ENCODE assay signal across 16 cellular contexts in the genomic region with DNA sequence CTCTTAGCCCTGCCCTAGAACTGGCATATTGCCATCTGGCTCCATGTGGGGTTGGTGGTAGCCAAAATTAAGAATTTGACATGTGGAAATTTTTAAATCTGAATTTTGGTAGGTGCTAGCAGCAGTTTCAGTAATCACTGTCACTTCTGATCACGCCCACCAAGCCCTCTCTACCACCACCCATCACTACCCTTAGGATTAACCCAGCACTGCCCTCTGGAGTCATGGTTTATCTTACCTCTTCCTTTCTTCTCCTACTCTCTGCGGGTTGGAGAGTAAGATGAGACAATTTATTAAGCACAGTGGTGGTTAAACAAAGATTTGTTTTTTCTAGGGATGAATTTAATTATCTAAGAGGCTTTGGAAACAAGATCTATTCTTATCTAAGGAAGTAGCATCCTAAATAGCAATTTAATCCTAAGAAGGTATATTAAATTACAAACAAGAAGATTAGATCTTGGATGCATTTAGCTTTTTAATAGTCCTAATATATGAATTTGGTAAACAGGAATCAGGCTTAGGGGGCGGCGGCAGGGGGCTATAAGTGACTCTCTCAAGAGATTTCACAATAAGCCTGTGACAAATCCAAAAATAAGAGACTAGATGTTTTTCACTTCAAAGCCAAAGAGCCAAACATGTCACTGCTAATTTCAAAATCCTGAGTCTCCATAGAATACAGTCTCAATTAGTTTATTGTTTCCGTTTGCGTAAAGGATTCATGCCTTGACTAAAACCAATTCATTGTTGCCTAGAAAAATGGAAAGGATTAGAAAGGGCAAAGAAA.
A peak's percentile ranks its signal among the peaks of the same experiment; 100 is the strongest.
DNase-seq lines count a peak whose midpoint lies in the region; ATAC-seq and TF ChIP-seq lines count a peak whose summit lies in the region.
"Had no signal": no experiment of that assay in that cellular context is flagged by ENCODE, and none has a peak within 500 bp of the region (broad histone marks: within the 10 kb centered on the region; RNA-seq: fewer than 3 reads in every experiment).

No MANE protein-coding gene starts in this region.

- H3K27ac ChIP-seq in H9 (ENCODE audit: insufficient read length, low read depth, low read length) = no peak overlapping the region
- H3K27ac ChIP-seq in PC-3 (ENCODE audit: low read length) = no peak overlapping the region
- H3K27ac ChIP-seq: BLaER1 treated with 17β-estradiol and CSF1 and Interleukin-3, amounts not matched to agents 10 nM and 100 nM; GM23248 had no signal

- POLR2A ChIA-PET in PC-3 (lab: Charles Lee; ENCODE audit: unreplicated experiment) = no interaction called here

- H3K79me2 ChIP-seq in H9 (ENCODE audit: insufficient read depth, low read length) (no peaks in the 10 kb centered on the region), PC-3 (ENCODE audit: low read length) (no peaks in the 10 kb centered on the region)

- peak overlapping the region in 1 of 3 experiments; percentile 67; a peak in 1 of 7 replicates for H3K27ac Mint-ChIP-seq in H9
- H3K27ac Mint-ChIP-seq: CD8-positive, alpha-beta memory T cell had no signal

- H2BK12ac ChIP-seq in H9 (ENCODE audit: insufficient read length, low read depth, low read length) = no peak overlapping the region

- ATAC-seq in PC-3 (peak; percentile 33; the same call in 1 of the 2 replicates), sciatic nerve (no peak)
- ATAC-seq: Right ventricle myocardium inferior had no signal

- H3K4me3 ChIP-seq in PC-3 (ENCODE audit: low read length) (no peak overlapping the region), epithelial cell of proximal tubule (ENCODE audit: low read depth, low read length) (no peak overlapping the region)
- H3K4me3 ChIP-seq: BLaER1 treated with 17β-estradiol and CSF1 and Interleukin-3, amounts not matched to agents 10 nM and 100 nM; GM23248 had no signal

- H2AFZ ChIP-seq in H9 (ENCODE audit: low read length) = no peak overlapping the region
- H2AFZ ChIP-seq in PC-3 (ENCODE audit: low read length) = no peak overlapping the region
- H2AFZ ChIP-seq: GM23248 had no signal

- WGBS in H9 (ENCODE audit: extremely low coverage, insufficient read length, low lambda C conversion rate) = no CpG with 5 or more reads among the region's 6 CpGs

- no peak overlapping the region for H3T11ph ChIP-seq in H9 (ENCODE audit: low read length)

- H3K79me1 ChIP-seq in H9 (ENCODE audit: insufficient read depth, low read depth, low read length, poor library complexity, severe bottlenecking) = no peaks in the 10 kb centered on the region

- no peak overlapping the region for H2BK120ac ChIP-seq in H9 (ENCODE audit: low read depth, low read length, poor library complexity, severe bottlenecking)

- H3K4me3 Mint-ChIP-seq in H9 = no peak overlapping the region
- H3K4me3 Mint-ChIP-seq: CD8-positive, alpha-beta memory T cell had no signal

- H3K9me2 ChIP-seq in PC-3 (replicated peaks; ENCODE audit: low read length) = no peaks in the 10 kb centered on the region

- intact Hi-C loops in PC-3 (cut with micrococcal nuclease) = no loop called here
- intact Hi-C loops in sciatic nerve (cut with DNase I) = no loop called here

- H4K8ac ChIP-seq in H9 (replicated peaks; ENCODE audit: insufficient read length, low read depth, low read length) = no peak overlapping the region

- no peak overlapping the region for H2BK5ac ChIP-seq in H9 (ENCODE audit: insufficient read length, low read length)

- H3K4ac ChIP-seq in H9 (ENCODE audit: low read depth, low read length) = no peak overlapping the region

- no peak overlapping the region for H2BK20ac ChIP-seq in H9 (ENCODE audit: low read depth, low read length, poor library complexity, severe bottlenecking)

- H3K36me3 Mint-ChIP-seq in H9 (ENCODE audit: insufficient read depth in 1 of 3, low read depth in 3 of 3) = peaks cover 10 to 26% (median 21%) of the 10 kb centered on the region in 3 experiments

- H4K91ac ChIP-seq in H9 (ENCODE audit: insufficient read length, low read depth, low read length) = no peak overlapping the region

- H3K27me3 Mint-ChIP-seq in H9 (ENCODE audit: low read depth) = peaks cover 1% of the 10 kb centered on the region; the same call in 1 of the 2 replicates
- H3K27me3 Mint-ChIP-seq: CD8-positive, alpha-beta memory T cell had no signal

- no peak overlapping the region for H3K14ac ChIP-seq in H9 (ENCODE audit: insufficient read depth, low read length)

- CTCF ChIA-PET in PC-3 (lab: Charles Lee) = no interaction called here

- H3K9me3 ChIP-seq in H9 (ENCODE audit: control insufficient read depth, low read depth, low read length) (peaks cover 7% of the 10 kb centered on the region), PC-3 (ENCODE audit: low read length) (no peaks in the 10 kb centered on the region)

- H3F3A ChIP-seq in PC-3 (ENCODE audit: low read length, unreplicated experiment) = no peaks in the 10 kb centered on the region

- H4K20me1 ChIP-seq in H9 (ENCODE audit: control insufficient read depth, insufficient read depth, insufficient read length) = no peaks in the 10 kb centered on the region
- no peaks in the 10 kb centered on the region for H4K20me1 ChIP-seq in PC-3 (ENCODE audit: low read length)
- H4K20me1 ChIP-seq: BLaER1 treated with 17β-estradiol and CSF1 and Interleukin-3, amounts not matched to agents 10 nM and 100 nM had no signal

- DNase-seq in D341Med (ENCODE audit: low spot score) (peak; percentile 54), H9 (no peak), PC-3 (no peak), epithelial cell of proximal tubule (ENCODE audit: low read depth) (no peak), sciatic nerve (ENCODE audit: low spot score) (no peak), NCI-H1105 treated with DMSO at 0.1 percent for 48 hours (lab: John Stamatoyannopoulos, UW) (no peak)
- DNase-seq in activated CD4-positive, alpha-beta T cell treated with anti-CD3 and anti-CD28 coated beads for 1 hour = no peak
- DNase-seq: CD8-positive, alpha-beta memory T cell; DND-41; GM23248; NCI-H187; NCI-H2107; NCI-H345; NCI-H524 treated with DMSO at 0.1 percent for 48 hours had no signal

- H3K23me2 ChIP-seq in H9 (ENCODE audit: insufficient read length, low read depth, low read length, poor library complexity, severe bottlenecking) = no peaks in the 10 kb centered on the region

- BruUV-seq in PC-3 (replicated peaks; lab: Mats Ljungman, UMichigan) = no TSS peak

- H3K9ac ChIP-seq in H9 (ENCODE audit: extremely low read depth, insufficient read length, low read length) (no peak overlapping the region), PC-3 (ENCODE audit: low read length) (no peak overlapping the region)
- H3K9ac ChIP-seq: BLaER1 treated with 17β-estradiol and CSF1 and Interleukin-3, amounts not matched to agents 10 nM and 100 nM; GM23248 had no signal

- no peak overlapping the region for H2AK5ac ChIP-seq in H9 (ENCODE audit: insufficient read length, low read length)

- no peak overlapping the region for H3K56ac ChIP-seq in H9 (ENCODE audit: insufficient read length, low read depth, low read length)

- H3K4me2 ChIP-seq in H9 (ENCODE audit: insufficient read depth, insufficient read length, low read length) (no peak overlapping the region), PC-3 (ENCODE audit: low read length) (no peak overlapping the region)

- no peak overlapping the region for H3K23ac ChIP-seq in H9 (ENCODE audit: insufficient read length, low read depth, low read length)

- H3K36me3 ChIP-seq in PC-3 (ENCODE audit: low read depth, low read length) = no peaks in the 10 kb centered on the region
- H3K36me3 ChIP-seq: BLaER1 treated with 17β-estradiol and CSF1 and Interleukin-3, amounts not matched to agents 10 nM and 100 nM had no signal

- H3K27me3 ChIP-seq in H9 (ENCODE audit: insufficient read depth, low read length) = no peaks in the 10 kb centered on the region
- H3K27me3 ChIP-seq in PC-3 (ENCODE audit: low read length) = no peaks in the 10 kb centered on the region
- H3K27me3 ChIP-seq: BLaER1 treated with 17β-estradiol and CSF1 and Interleukin-3, amounts not matched to agents 10 nM and 100 nM had no signal

- H3K9me3 Mint-ChIP-seq in H9 = peaks cover 22 to 28% of the 10 kb centered on the region in 2 experiments

- H3K18ac ChIP-seq in H9 (ENCODE audit: insufficient read length, low read depth, low read length) = no peak overlapping the region

- H4K5ac ChIP-seq in H9 (ENCODE audit: insufficient read length, low read depth, low read length) = no peak overlapping the region

- H3K4me1 ChIP-seq in H9 (ENCODE audit: insufficient read depth, low read length) (no peaks in the 10 kb centered on the region), PC-3 (ENCODE audit: insufficient read depth, low read length) (no peaks in the 10 kb centered on the region)

- H2BK15ac ChIP-seq in H9 (ENCODE audit: low read depth, low read length) = no peak overlapping the region

- H3K4me1 Mint-ChIP-seq in H9 = peaks cover 10 to 17% of the 10 kb centered on the region in 2 experiments
- H3K4me1 Mint-ChIP-seq: CD8-positive, alpha-beta memory T cell had no signal

- TF ChIP-seq CTCF in H9 (conservative IDR thresholded peaks at IDR 0.05) (peak; percentile 46; the same call in 2 of the 3 replicates), PC-3 (conservative IDR thresholded peaks at IDR 0.05; ENCODE audit: low read depth, low read length) (peak; percentile 24; the same call in 1 of the 2 replicates), epithelial cell of proximal tubule (conservative IDR thresholded peaks at IDR 0.05; ENCODE audit: low read depth, low read length) (peak; percentile 20)
